9 cellular contexts compared by ENCODE assay signal in genomic region chr3:14451844-14452533, GRCh38. TPM values are rescaled to one million over a fixed set of nuclear protein-coding genes. Genes with fewer than 3 reads are reported as not detected.
DNase-seq lines count a peak whose midpoint lies in the region; ATAC-seq, FAIRE-seq and TF ChIP-seq lines count a peak whose summit lies in the region.
"Had no signal": no experiment of that assay in that cellular context is flagged by ENCODE, and none has a peak within 500 bp of the region (broad histone marks: within the 10 kb centered on the region; RNA-seq: fewer than 3 reads in every experiment).

No MANE protein-coding gene starts in this region.

- TF ChIP-seq CTCF in BE2C (IDR thresholded peaks at IDR 0.05; ENCODE audit: low read depth, low read length): no peak
- TF ChIP-seq CTCF in RWPE1 (conservative IDR thresholded peaks at IDR 0.05; ENCODE audit: low read depth): no peak
- no peak for TF ChIP-seq CTCF in pancreas (IDR thresholded peaks at IDR 0.05)

- 49 to 58% methylated on average over 13 of the region's 13 CpGs for WGBS in pancreas, 2 donors

- ATAC-seq in pancreas: peak; percentile 19 to 59 (median 50)
- ATAC-seq in GM19395 (IDR thresholded peaks at IDR 0.05; ENCODE audit: unreplicated experiment): no peak
- no peak for ATAC-seq in left lobe of liver

- no peaks in the 10 kb centered on the region for H3K9me3 ChIP-seq in BE2C
- no peaks in the 10 kb centered on the region for H3K9me3 ChIP-seq in pancreas

- intact Hi-C loops in pancreas (cut with DNase I): no loop called here

- CTCF ChIA-PET in RWPE1 (lab: Yijun Ruan, JAX): interaction anchor here (0.6 to 0.8 kb wide), 3 partner anchors 22 to 80 kb away, joined by 3 read pairs; no protein-coding TSS in a partner anchor

- peak; percentile 26 for DNase-seq in BE2C
- DNase-seq in RWPE1 (ENCODE audit: low spot score): peak; percentile 20
- peak; percentile 88 for DNase-seq in fibroblast of peridontal ligament (ENCODE audit: extremely low read depth)
- peak in 3 of 6 donors; percentile 30 to 45 (median 33) for DNase-seq in pancreas
- DNase-seq in stimulated activated CD4-positive, alpha-beta T cell treated with anti-CD3 and anti-CD28 coated beads, Interleukin-12 subunit alpha, Interleukin-12 subunit beta, amount 100 ng/mL, for 4 hours: no peak
- no peak for DNase-seq in left lobe of liver (ENCODE audit: low spot score)
- no peak for DNase-seq in HPDE6-E6E7 (ENCODE audit: extremely low spot score)

- POLR2A ChIA-PET in RWPE1 (lab: Yijun Ruan, JAX; ENCODE audit: low non-redundant PET): no interaction called here

- H3K36me3 ChIP-seq in BE2C (peaks cover 48% of the 10 kb centered on the region), pancreas (no peaks in the 10 kb centered on the region)

- peak overlapping the region; percentile 95 for H3K27ac ChIP-seq in RWPE1
- peak overlapping the region; percentile 79 to 90 (median 81) for H3K27ac ChIP-seq in pancreas

- no peak for FAIRE-seq in pancreas (lab: Jason Lieb, UNC)
- FAIRE-seq: colon had no signal

- H3K27me3 ChIP-seq in BE2C: no peaks in the 10 kb centered on the region
- no peaks in the 10 kb centered on the region for H3K27me3 ChIP-seq in pancreas

- H3K4me3 ChIP-seq in BE2C (ENCODE audit: low read depth, low read length): no peak overlapping the region
- H3K4me3 ChIP-seq in pancreas: no peak overlapping the region

- peaks cover 14% of the 10 kb centered on the region for H3K4me1 ChIP-seq in BE2C
- peaks cover 0 to 23% (median 9%) of the 10 kb centered on the region in 3 donors for H3K4me1 ChIP-seq in pancreas

RNA-seq across cellular contexts. Expression of gene SLC6A6, which starts 49.6 kb away (rescaled TPM):
- polyA plus RNA-seq in BE2C (2012; ENCODE audit: insufficient read depth, insufficient read length, low read depth): 12.8 TPM
- total RNA-seq in pancreas: 10 to 100 TPM in 2 of 6 donors, 1 to 10 TPM in 4; 2.1 to 11.6 (median 3.4) TPM
- 1 to 10 TPM; 2.4 to 6.1 TPM for polyA plus RNA-seq in pancreas
- total RNA-seq in left lobe of liver: 3.2 TPM

Comparison
In these comparisons a context has a peak if more than half of its experiments do, and no peak if none do; other contexts are left out.
1. DNase-seq: peak in BE2C (single experiment), RWPE1 (single experiment) and fibroblast of peridontal ligament (single experiment); none in stimulated activated CD4-positive, alpha-beta T cell treated with anti-CD3 and anti-CD28 coated beads, Interleukin-12 subunit alpha, Interleukin-12 subunit beta, amount 100 ng/mL, for 4 hours (single experiment), left lobe of liver (single experiment) and HPDE6-E6E7 (single experiment).
2. ATAC-seq: peak in pancreas (4 of 4); none in GM19395 (single experiment) and left lobe of liver (single experiment).